In the genomic region with DNA sequence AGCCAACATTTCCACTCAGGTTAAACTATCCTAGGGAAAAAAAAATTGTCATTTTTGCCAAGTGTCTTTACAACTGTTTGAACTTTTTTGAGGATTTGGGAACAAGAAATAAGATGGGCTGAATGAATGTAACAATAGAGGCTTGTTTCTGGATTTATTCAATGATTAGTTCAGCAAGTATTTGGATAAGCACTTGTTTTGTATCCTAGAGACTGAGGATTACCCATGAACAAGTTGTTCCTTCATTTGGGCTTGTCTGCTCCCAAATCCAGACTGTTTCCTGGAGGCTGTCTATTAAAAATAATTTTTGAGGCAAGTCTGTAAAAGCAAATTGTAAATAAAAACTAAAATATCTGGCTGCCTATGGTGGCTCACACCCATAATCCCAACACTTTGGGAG, we compare ENCODE assay signal across 25 cellular contexts.
A peak's percentile ranks its signal among the peaks of the same experiment; 100 is the strongest.
DNase-seq lines count a peak whose midpoint lies in the region; ATAC-seq and TF ChIP-seq lines count a peak whose summit lies in the region.
"Had no signal": no experiment of that assay in that cellular context is flagged by ENCODE, and none has a peak within 500 bp of the region (broad histone marks: within the 10 kb centered on the region; RNA-seq: fewer than 3 reads in every experiment).

No MANE protein-coding gene starts in this region.

- CTCF ChIA-PET in mammary epithelial cell (lab: Charles Lee; ENCODE audit: low non-redundant PET) = no interaction called here

- no peaks in the 10 kb centered on the region for H3K4me1 ChIP-seq in breast epithelium
- no peaks in the 10 kb centered on the region for H3K4me1 ChIP-seq in mammary epithelial cell (ENCODE audit: insufficient read depth, low read length)
- H3K4me1 ChIP-seq: BE2C, Caco-2 had no signal

- H3K4me3 ChIP-seq in breast epithelium = no peak overlapping the region
- no peak overlapping the region for H3K4me3 ChIP-seq in mammary epithelial cell (replicated peaks in 1 of 3; ENCODE audit: insufficient read depth in 1 of 3, low read depth in 2 of 3, low read length in 3 of 3)
- H3K4me3 ChIP-seq in retinal pigment epithelial cell (ENCODE audit: low read length) = no peak overlapping the region
- H3K4me3 ChIP-seq: GM12878 had no signal

- H3K79me2 ChIP-seq in mammary epithelial cell (ENCODE audit: insufficient read depth, low read length) = no peaks in the 10 kb centered on the region

- H2AFZ ChIP-seq in mammary epithelial cell (ENCODE audit: low read depth, low read length) = no peak overlapping the region

- H3K4me2 ChIP-seq in mammary epithelial cell (ENCODE audit: insufficient read depth, low read depth, low read length) = no peak overlapping the region
- H3K4me2 ChIP-seq: KMS-11 had no signal

- dilution Hi-C loops in mammary epithelial cell (cut with HindIII; ENCODE audit: low sequenced_read_pairs) = loop anchor here (25.0 kb wide), 1 partner anchor 280 kb away; no protein-coding TSS in a partner anchor

- ATAC-seq in GM21423 (IDR thresholded peaks at IDR 0.05; ENCODE audit: unreplicated experiment) (no peak), HG02981 (IDR thresholded peaks at IDR 0.05; ENCODE audit: unreplicated experiment) (no peak)
- ATAC-seq: GM12878, Panc1 had no signal

- no peaks in the 10 kb centered on the region for H4K20me1 ChIP-seq in mammary epithelial cell (ENCODE audit: insufficient read depth, low read length)

- no peaks in the 10 kb centered on the region for H3K36me3 ChIP-seq in breast epithelium
- no peaks in the 10 kb centered on the region for H3K36me3 ChIP-seq in mammary epithelial cell (ENCODE audit: insufficient read depth, low read length)
- H3K36me3 ChIP-seq: BE2C had no signal

- BruUV-seq in mammary epithelial cell (replicated peaks; lab: Mats Ljungman, UMichigan) = no TSS peak

- intact Hi-C loops in breast epithelium (cut with DNase I; ENCODE audit: low total_unique reads) (no loop called here), mammary epithelial cell (cut with micrococcal nuclease) (loop anchor here (10.0 kb wide), 1 partner anchor 147 kb away; no protein-coding TSS in a partner anchor)

- TF ChIP-seq CTCF in breast epithelium (IDR thresholded peaks at IDR 0.05) (no peak), mammary epithelial cell (conservative IDR thresholded peaks at IDR 0.05 in 1 of 2, IDR thresholded peaks at IDR 0.05 in 1 of 2; ENCODE audit: extremely low read depth in 1 of 2, insufficient read depth in 1 of 2, low read depth in 1 of 2, low read length in 2 of 2) (no peak), retinal pigment epithelial cell (conservative IDR thresholded peaks at IDR 0.05; ENCODE audit: low read depth, low read length) (no peak)

- H3K27ac ChIP-seq in breast epithelium (peak overlapping the region; percentile 2 to 27), mammary epithelial cell (ENCODE audit: insufficient read depth, low read depth, low read length) (no peak overlapping the region)
- H3K27ac ChIP-seq: 22Rv1, HL-60, KMS-11, RWPE1 had no signal

- no peak for DNase-seq in breast epithelium (ENCODE audit: low spot score in 2 of 2)
- no peak for DNase-seq in mammary epithelial cell
- peak; percentile 36 for DNase-seq in medulla oblongata (ENCODE audit: extremely low spot score)
- DNase-seq in retinal pigment epithelial cell (ENCODE audit: low read depth) = peak; percentile 77
- no peak for DNase-seq in NCI-H1092 (lab: John Stamatoyannopoulos, UW)
- DNase-seq: ACHN; BE2C; Caco-2; CD4-positive, CD25-positive, alpha-beta regulatory T cell; HCEC 1CT; MM.1S; NCI-H1417 treated with DMSO at 0.1 percent for 48 hours; NCI-H187; NCI-H2171; NCI-H226; NCI-H510A; NCI-H69 had no signal

- no peak for TF ChIP-seq POLR2A in breast epithelium (IDR thresholded peaks at IDR 0.05)

- no peaks in the 10 kb centered on the region for H3K27me3 ChIP-seq in breast epithelium
- H3K27me3 ChIP-seq in mammary epithelial cell (ENCODE audit: insufficient read depth, low read length) = no peaks in the 10 kb centered on the region
- H3K27me3 ChIP-seq: BE2C had no signal

- in situ Hi-C loops in mammary epithelial cell (cut with MboI; ENCODE audit: low sequenced_read_pairs in 2 of 2) = loop anchor here (25.0 kb wide), 1 partner anchor 455 kb away; no protein-coding TSS in a partner anchor

- H3K9me3 ChIP-seq in breast epithelium (no peaks in the 10 kb centered on the region), mammary epithelial cell (replicated peaks; ENCODE audit: insufficient read depth, low read length) (no peaks in the 10 kb centered on the region)
- H3K9me3 ChIP-seq: BE2C, Caco-2 had no signal

- no peak overlapping the region for H3K9ac ChIP-seq in mammary epithelial cell (ENCODE audit: insufficient read depth, low read length)
- H3K9ac ChIP-seq: KMS-11 had no signal

Comparison
In these comparisons a context has a peak if more than half of its experiments do, and no peak if none do; other contexts are left out.
1. DNase-seq: peak in medulla oblongata (single experiment) and retinal pigment epithelial cell (single experiment); none in breast epithelium (0 of 2), mammary epithelial cell (single experiment) and NCI-H1092 (single experiment).